In the genomic region with DNA sequence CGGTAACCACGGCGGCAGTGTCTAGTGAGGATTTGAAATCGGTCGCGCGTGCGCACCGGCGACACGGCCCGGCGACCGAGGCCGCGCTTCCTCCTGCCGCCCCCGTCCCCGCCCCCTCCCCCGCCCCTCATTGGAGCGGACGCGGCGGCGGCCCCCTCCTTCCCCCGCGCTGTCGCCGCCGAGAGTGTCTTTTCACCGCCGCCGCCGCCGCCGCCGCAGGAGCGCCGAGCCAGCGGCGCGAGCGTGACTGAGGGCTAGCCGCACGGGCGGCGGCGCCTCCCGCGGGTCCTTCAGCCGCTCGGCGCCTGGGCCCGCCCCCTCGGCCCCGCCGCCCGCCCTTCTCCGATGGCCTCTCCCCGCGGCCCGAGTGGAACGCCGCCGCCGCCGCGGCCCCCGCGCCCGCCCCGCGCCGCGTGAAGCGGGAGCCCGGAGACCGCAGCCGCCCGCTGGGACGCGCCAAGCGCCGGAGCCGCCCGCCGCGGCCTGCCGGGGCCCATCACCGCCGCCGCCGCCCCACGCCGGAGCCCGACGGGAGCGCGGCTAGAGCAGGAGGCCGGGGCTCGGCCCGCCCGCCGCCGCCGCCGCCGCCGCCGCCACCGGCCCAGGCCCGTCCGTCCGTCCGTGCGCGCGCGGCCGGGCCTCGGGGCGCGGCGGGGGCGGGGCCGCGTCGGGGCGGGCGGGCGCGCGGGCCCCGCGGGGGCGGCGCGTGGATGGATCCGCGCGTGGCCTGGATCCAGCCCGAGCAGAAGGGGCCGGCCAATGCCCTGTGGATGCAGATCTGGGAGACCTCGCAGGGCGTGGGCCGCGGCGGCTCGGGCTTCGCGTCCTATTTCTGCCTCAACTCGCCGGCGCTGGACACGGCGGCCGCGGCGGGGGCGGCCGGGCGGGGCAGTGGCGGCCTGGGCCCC, we compare ENCODE assay signal across 8 cellular contexts. TPM values are rescaled to one million over a fixed set of nuclear protein-coding genes. Genes with fewer than 3 reads are reported as not detected.
A peak's percentile ranks its signal among the peaks of the same experiment; 100 is the strongest.
DNase-seq lines count a peak whose midpoint lies in the region; ATAC-seq and TF ChIP-seq lines count a peak whose summit lies in the region.

A gene (plus strand): TSS at position 159 of the 908 bp plus-strand sequence. CDS start 552 bp downstream, at position 711.

- peak; percentile 15 for ATAC-seq in HG03066 (IDR thresholded peaks at IDR 0.05; ENCODE audit: low read depth, unreplicated experiment)

- intact Hi-C loops in uterus (cut with DNase I; ENCODE audit: low total_unique reads), result loop anchor here (5.0 kb wide), 1 partner anchor 81 kb away; a partner anchor contains a TSS

- H3K9me3 ChIP-seq in mucosa of rectum (ENCODE audit: control insufficient read depth in 2 of 2, low read length in 2 of 2) (no peaks in the 10 kb centered on the region), uterus (no peaks in the 10 kb centered on the region)

- H3K4me3 ChIP-seq in epithelial cell of esophagus (ENCODE audit: low read length) (peak within 1 kb of the TSS; percentile 70), mucosa of rectum (ENCODE audit: low read length in 2 of 2) (peak within 1 kb of the TSS; percentile 74 to 84), uterus (peak within 1 kb of the TSS; percentile 68 to 69)

- peak within 1 kb of the TSS; percentile 80 to 89 for H3K9ac ChIP-seq in mucosa of rectum (ENCODE audit: low read depth in 1 of 2, low read length in 2 of 2)

- peak within 1 kb of the TSS; percentile 95 to 97 for H3K27ac ChIP-seq in mucosa of rectum (ENCODE audit: low read depth in 2 of 2, low read length in 2 of 2)
- H3K27ac ChIP-seq in uterus, result peak within 1 kb of the TSS; percentile 95 to 97

- H3K36me3 ChIP-seq in mucosa of rectum (ENCODE audit: control insufficient read depth in 2 of 2, insufficient read depth in 2 of 2, low read length in 2 of 2), result no peaks in the 10 kb centered on the region
- H3K36me3 ChIP-seq in uterus, result no peaks in the 10 kb centered on the region

- no peak for TF ChIP-seq POLR2A in uterus (IDR thresholded peaks at IDR 0.05)

- H3K27me3 ChIP-seq in mucosa of rectum (ENCODE audit: control insufficient read depth in 2 of 2, insufficient read depth in 2 of 2, low read length in 2 of 2) (peaks cover 0 to 4% of the 10 kb centered on the region in 2 donors), uterus (no peaks in the 10 kb centered on the region)

- H3K4me1 ChIP-seq in mucosa of rectum (ENCODE audit: control insufficient read depth in 2 of 2, insufficient read depth in 2 of 2, low read length in 2 of 2), result peaks cover 23 to 35% of the 10 kb centered on the region in 2 donors
- H3K4me1 ChIP-seq in uterus, result peaks cover 3 to 13% of the 10 kb centered on the region in 2 donors

- peak; percentile 12 for DNase-seq in stimulated activated CD4-positive, alpha-beta T cell treated with anti-CD3 and anti-CD28 coated beads, Interleukin-12 subunit alpha, Interleukin-12 subunit beta, amount 100 ng/mL, for 4 hours
- no peak for DNase-seq in stimulated activated CD4-positive, alpha-beta T cell treated with anti-CD3 and anti-CD28 coated beads, Interleukin-2, amount 100 ng/mL, for 48 hours
- DNase-seq in T-helper 9 cell (peak; percentile 95), epithelial cell of esophagus (ENCODE audit: low read depth) (no peak), uterus (peak; percentile 47 to 54), NCI-H2029 treated with DMSO at 0.1 percent for 48 hours (lab: John Stamatoyannopoulos, UW) (no peak)

- TF ChIP-seq CTCF in epithelial cell of esophagus (IDR thresholded peaks at IDR 0.05; ENCODE audit: insufficient read depth, low read depth, low read length, missing control alignments) (no peak), uterus (IDR thresholded peaks at IDR 0.05) (no peak)

RNA-seq across cellular contexts. Expression of the gene that starts here (rescaled TPM):
- total RNA-seq in uterus, result 10 to 100 TPM; 14.1 to 43.3 (median 27.2) TPM

Comparison
In these comparisons a context has a peak if more than half of its experiments do, and no peak if none do; other contexts are left out.
1. DNase-seq: peak in stimulated activated CD4-positive, alpha-beta T cell treated with anti-CD3 and anti-CD28 coated beads, Interleukin-12 subunit alpha, Interleukin-12 subunit beta, amount 100 ng/mL, for 4 hours (single experiment), T-helper 9 cell (single experiment) and uterus (2 of 2); none in stimulated activated CD4-positive, alpha-beta T cell treated with anti-CD3 and anti-CD28 coated beads, Interleukin-2, amount 100 ng/mL, for 48 hours (0 of 2), epithelial cell of esophagus (single experiment) and NCI-H2029 treated with DMSO at 0.1 percent for 48 hours (single experiment).
2. Peak in every context shown above with its lines, with median percentiles within 50 percentile points of each other: H3K4me3 ChIP-seq.